In genomic region chr17:15652960-15653359, GRCh38 we compare ENCODE assay signal across 1 cellular context.
TF ChIP-seq lines count a peak whose summit lies in the region.

No MANE protein-coding gene starts in this region.

TF ChIP-seq in IMR-90, 13 proteins besides CTCF, POLR2A, EP300 and RAD21 (continued from another document):
- TF ChIP-seq ELK1 (IDR thresholded peaks at IDR 0.05; ENCODE audit: borderline replicate concordance, low read depth, low read length) (no peak), BHLHE40 (IDR thresholded peaks at IDR 0.05; ENCODE audit: low read depth, low read length) (no peak), RCOR1 (IDR thresholded peaks at IDR 0.05; ENCODE audit: insufficient replicate concordance, low read length) (no peak), NFE2L2 (IDR thresholded peaks at IDR 0.05; ENCODE audit: low read depth, low read length) (no peak), RFX5 (IDR thresholded peaks at IDR 0.05; ENCODE audit: low read depth, low read length) (no peak), MAZ (IDR thresholded peaks at IDR 0.05; ENCODE audit: borderline replicate concordance, low read depth, low read length) (no peak), FOS (IDR thresholded peaks at IDR 0.05; ENCODE audit: low read depth, low read length) (no peak), MAFK (IDR thresholded peaks at IDR 0.05; ENCODE audit: low read depth, low read length) (no peak), SMC3 (IDR thresholded peaks at IDR 0.05; ENCODE audit: low read depth, low read length) (no peak), CEBPB (IDR thresholded peaks at IDR 0.05; ENCODE audit: low read depth, low read length) (no peak)
- TF ChIP-seq, protein P1, sequence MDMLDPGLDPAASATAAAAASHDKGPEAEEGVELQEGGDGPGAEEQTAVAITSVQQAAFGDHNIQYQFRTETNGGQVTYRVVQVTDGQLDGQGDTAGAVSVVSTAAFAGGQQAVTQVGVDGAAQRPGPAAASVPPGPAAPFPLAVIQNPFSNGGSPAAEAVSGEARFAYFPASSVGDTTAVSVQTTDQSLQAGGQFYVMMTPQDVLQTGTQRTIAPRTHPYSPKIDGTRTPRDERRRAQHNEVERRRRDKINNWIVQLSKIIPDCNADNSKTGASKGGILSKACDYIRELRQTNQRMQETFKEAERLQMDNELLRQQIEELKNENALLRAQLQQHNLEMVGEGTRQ (IDR thresholded peaks at IDR 0.05; ENCODE audit: low read depth, low read length): no peak
